In genomic region chr12:46518729-46519128, GRCh38 we compare ENCODE assay signal across 22 cellular contexts.
DNase-seq lines count a peak whose midpoint lies in the region; ATAC-seq and TF ChIP-seq lines count a peak whose summit lies in the region.
"Had no signal": no experiment of that assay in that cellular context is flagged by ENCODE, and none has a peak within 500 bp of the region (broad histone marks: within the 10 kb centered on the region; RNA-seq: fewer than 3 reads in every experiment).

No MANE protein-coding gene starts in this region.

- DNase-seq in AG10803 (ENCODE audit: low read depth), result peak; percentile 24
- DNase-seq in Peyer's patch, result no peak
- DNase-seq in stimulated activated effector memory CD8-positive, alpha-beta T cell treated with anti-CD3 and anti-CD28 coated beads, Interleukin-12 subunit alpha, Interleukin-12 subunit beta, amount 100 ng/mL, for 72 hours (ENCODE audit: low spot score in 2 of 2), result no peak
- DNase-seq in kidney tubule cell (ENCODE audit: low spot score), result no peak
- no peak for DNase-seq in DMS79 (lab: John Stamatoyannopoulos, UW)
- no peak for DNase-seq in NCI-H1417 treated with DMSO at 0.1 percent for 48 hours (lab: John Stamatoyannopoulos, UW)
- DNase-seq: activated CD4-positive, alpha-beta T cell treated with anti-CD3 and anti-CD28 coated beads, Interleukin-2, amount 10 ng/mL, durations not matched to agents 7 days and 5 days; activated CD8-positive, alpha-beta memory T cell treated with anti-CD3 and anti-CD28 coated beads, Interleukin-2, amount 50 U/mL, for 48 hours; activated naive CD4-positive, alpha-beta T cell treated with anti-CD3 and anti-CD28 coated beads for 36 hours; CD4-positive, CD25-positive, alpha-beta regulatory T cell; effector CD8-positive, alpha-beta T cell; GDM1; glutamatergic neuron; HFFc6; left lung; NCI-H748 treated with DMSO at 0.1 percent for 48 hours; SHP77; spleen; stimulated activated CD4-positive, alpha-beta T cell treated with anti-CD3 and anti-CD28 coated beads, Interleukin-4, amount 100 ng/mL, for 24 hours had no signal

- H3K4me1 ChIP-seq in Peyer's patch (peaks cover 0 to 13% (median 0%) of the 10 kb centered on the region in 4 donors), gastroesophageal sphincter (peaks cover 0 to 64% (median 19%) of the 10 kb centered on the region in 3 donors)

- H3K4me3 Mint-ChIP-seq in stimulated activated effector memory CD8-positive, alpha-beta T cell treated with anti-CD3 and anti-CD28 coated beads, Interleukin-12 subunit alpha, Interleukin-12 subunit beta, amount 100 ng/mL, for 72 hours, result peak overlapping the region; percentile 3
- H3K4me3 Mint-ChIP-seq: activated CD4-positive, alpha-beta T cell treated with anti-CD3 and anti-CD28 coated beads, Interleukin-2, amount 10 ng/mL, durations not matched to agents 7 days and 5 days; activated naive CD4-positive, alpha-beta T cell treated with anti-CD3 and anti-CD28 coated beads for 36 hours; HFFc6 had no signal

- H3K4me3 ChIP-seq in AG10803 (ENCODE audit: low read length), result no peak overlapping the region
- no peak overlapping the region for H3K4me3 ChIP-seq in Peyer's patch
- H3K4me3 ChIP-seq in gastroesophageal sphincter, result no peak overlapping the region
- H3K4me3 ChIP-seq: left lung, mucosa of descending colon, spleen had no signal

- peak overlapping the region; percentile 22 to 75 (median 31) for H3K27ac ChIP-seq in Peyer's patch
- H3K27ac ChIP-seq in gastroesophageal sphincter, result peak overlapping the region in 3 of 4 donors; percentile 18 to 50 (median 50)

- H3K27me3 ChIP-seq in Peyer's patch, result no peaks in the 10 kb centered on the region
- H3K27me3 ChIP-seq in gastroesophageal sphincter, result no peaks in the 10 kb centered on the region
- H3K27me3 ChIP-seq: left lung, spleen had no signal

- H3K27ac Mint-ChIP-seq in stimulated activated effector memory CD8-positive, alpha-beta T cell treated with anti-CD3 and anti-CD28 coated beads, Interleukin-12 subunit alpha, Interleukin-12 subunit beta, amount 100 ng/mL, for 72 hours, result peak overlapping the region; percentile 63
- H3K27ac Mint-ChIP-seq: activated naive CD4-positive, alpha-beta T cell treated with anti-CD3 and anti-CD28 coated beads for 36 hours had no signal

- H3K4me1 Mint-ChIP-seq in stimulated activated effector memory CD8-positive, alpha-beta T cell treated with anti-CD3 and anti-CD28 coated beads, Interleukin-12 subunit alpha, Interleukin-12 subunit beta, amount 100 ng/mL, for 72 hours, result peaks cover 34% of the 10 kb centered on the region

- H3K9me3 ChIP-seq in Peyer's patch (no peaks in the 10 kb centered on the region), gastroesophageal sphincter (no peaks in the 10 kb centered on the region)
- H3K9me3 ChIP-seq: left lung, mucosa of descending colon, spleen had no signal

- 78 to 81% methylated on average over 3 of the region's 3 CpGs for WGBS in gastroesophageal sphincter (ENCODE audit: low coverage in 1 of 2), 2 donors

- no peak for TF ChIP-seq POLR2A in Peyer's patch (IDR thresholded peaks at IDR 0.05)
- TF ChIP-seq POLR2A in gastroesophageal sphincter (IDR thresholded peaks at IDR 0.05), result no peak

- TF ChIP-seq CTCF in AG10803 (conservative IDR thresholded peaks at IDR 0.05; ENCODE audit: low read length), result no peak
- no peak for TF ChIP-seq CTCF in Peyer's patch (IDR thresholded peaks at IDR 0.05)
- TF ChIP-seq CTCF in gastroesophageal sphincter (IDR thresholded peaks at IDR 0.05), result no peak

- no peaks in the 10 kb centered on the region for H3K9me3 Mint-ChIP-seq in stimulated activated effector memory CD8-positive, alpha-beta T cell treated with anti-CD3 and anti-CD28 coated beads, Interleukin-12 subunit alpha, Interleukin-12 subunit beta, amount 100 ng/mL, for 72 hours
- H3K9me3 Mint-ChIP-seq: activated naive CD4-positive, alpha-beta T cell treated with anti-CD3 and anti-CD28 coated beads for 36 hours had no signal

- ATAC-seq in gastroesophageal sphincter, result peak; percentile 57
- ATAC-seq in stimulated activated effector memory CD8-positive, alpha-beta T cell treated with anti-CD3 and anti-CD28 coated beads, Interleukin-12 subunit alpha, Interleukin-12 subunit beta, amount 100 ng/mL, for 72 hours, result no peak
- no peak for ATAC-seq in GM21381 (IDR thresholded peaks at IDR 0.05; ENCODE audit: unreplicated experiment)
- ATAC-seq: left lung, mucosa of descending colon had no signal

- no peak for TF ChIP-seq EP300 in gastroesophageal sphincter (IDR thresholded peaks at IDR 0.05)

- no peaks in the 10 kb centered on the region for H3K36me3 Mint-ChIP-seq in stimulated activated effector memory CD8-positive, alpha-beta T cell treated with anti-CD3 and anti-CD28 coated beads, Interleukin-12 subunit alpha, Interleukin-12 subunit beta, amount 100 ng/mL, for 72 hours
- H3K36me3 Mint-ChIP-seq: CD4-positive, CD25-positive, alpha-beta regulatory T cell had no signal

- H3K36me3 ChIP-seq in Peyer's patch (no peaks in the 10 kb centered on the region), gastroesophageal sphincter (no peaks in the 10 kb centered on the region)
- H3K36me3 ChIP-seq: left lung, spleen had no signal
